In the genomic region with DNA sequence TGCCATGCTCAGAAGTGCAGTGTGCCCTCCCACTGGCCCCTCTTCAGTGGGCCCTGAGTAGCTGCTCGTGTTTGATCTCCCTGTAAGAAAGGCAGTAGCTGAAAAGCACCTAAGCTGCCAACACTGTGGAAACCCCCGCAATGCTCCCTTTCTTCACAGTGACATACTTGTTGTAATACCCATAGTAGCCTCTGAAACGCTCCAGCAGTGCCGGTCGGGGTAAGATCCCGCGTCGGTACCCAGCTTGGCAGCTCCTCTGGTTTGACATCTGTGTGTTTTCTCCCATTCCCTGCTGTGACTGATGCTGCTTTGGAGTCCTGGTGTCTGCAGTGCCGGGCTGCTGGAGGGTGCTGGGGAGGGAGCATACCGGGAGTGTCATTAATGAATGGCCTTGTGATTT, we compare ENCODE assay signal across 8 cellular contexts. TPM values are rescaled to one million over a fixed set of nuclear protein-coding genes. Genes with fewer than 3 reads are reported as not detected.
A peak's percentile ranks its signal among the peaks of the same experiment; 100 is the strongest.
DNase-seq lines count a peak whose midpoint lies in the region; ATAC-seq, FAIRE-seq and TF ChIP-seq lines count a peak whose summit lies in the region.

No MANE protein-coding gene starts in this region.

- TF ChIP-seq EP300 in ovary (IDR thresholded peaks at IDR 0.05) = no peak

- no peak for TF ChIP-seq POLR2A in endothelial cell of umbilical vein (IDR thresholded peaks at IDR 0.05; ENCODE audit: low read depth, low read length)
- TF ChIP-seq POLR2A in ovary (IDR thresholded peaks at IDR 0.05) = no peak

- no peaks in the 10 kb centered on the region for H3K27me3 ChIP-seq in endothelial cell of umbilical vein (ENCODE audit: control insufficient read depth in 2 of 2, insufficient read depth in 2 of 2, low read length in 2 of 2)
- H3K27me3 ChIP-seq in neural progenitor cell = peaks cover 9% of the 10 kb centered on the region
- no peaks in the 10 kb centered on the region for H3K27me3 ChIP-seq in ovary

- no peak overlapping the region for H3K4me3 ChIP-seq in endothelial cell of umbilical vein (replicated peaks in 1 of 3; ENCODE audit: insufficient read depth in 1 of 3, low read depth in 1 of 3, low read length in 3 of 3)
- H3K4me3 ChIP-seq in neural progenitor cell = no peak overlapping the region
- H3K4me3 ChIP-seq in ovary = no peak overlapping the region

- ATAC-seq in GM21381 (IDR thresholded peaks at IDR 0.05; ENCODE audit: unreplicated experiment) = no peak

- H3K27ac ChIP-seq in endothelial cell of umbilical vein (ENCODE audit: insufficient read depth, low read depth, low read length) = no peak overlapping the region
- H3K27ac ChIP-seq in neural progenitor cell = no peak overlapping the region
- H3K27ac ChIP-seq in ovary = no peak overlapping the region

- H3K36me3 Mint-ChIP-seq in neural progenitor cell = peaks cover 31% of the 10 kb centered on the region

- H3K79me2 ChIP-seq in endothelial cell of umbilical vein (ENCODE audit: control insufficient read depth, insufficient read depth, low read length) = peaks cover 2% of the 10 kb centered on the region
- H3K79me2 ChIP-seq in neural progenitor cell (ENCODE audit: low read depth) = peaks cover 4% of the 10 kb centered on the region

- dilution Hi-C loops in endothelial cell of umbilical vein (cut with MboI; ENCODE audit: extremely low pct_ligation_motif_present, low sequenced_read_pairs) = no loop called here

- H3K4me1 ChIP-seq in endothelial cell of umbilical vein (ENCODE audit: control insufficient read depth, extremely low read depth, insufficient read depth, low read length) (peaks cover 5% of the 10 kb centered on the region), neural progenitor cell (no peaks in the 10 kb centered on the region), ovary (ENCODE audit: insufficient read depth) (no peaks in the 10 kb centered on the region)

- H3K9ac ChIP-seq in endothelial cell of umbilical vein (replicated peaks; ENCODE audit: extremely low read depth, insufficient read depth, low read length) (no peak overlapping the region), neural progenitor cell (no peak overlapping the region)

- H3K4me3 Mint-ChIP-seq in neural progenitor cell = peak overlapping the region; percentile 13

- DNase-seq in GM10248 (ENCODE audit: extremely low spot score) (peak; percentile 22), NCI-H2171 treated with DMSO at 0.1 percent for 48 hours (lab: John Stamatoyannopoulos, UW) (peak; percentile 86), endothelial cell of umbilical vein (ENCODE audit: low read depth, low spot score) (no peak), neural progenitor cell (ENCODE audit: low spot score) (peak; percentile 65), ovary (no peak)
- DNase-seq in stimulated activated CD4-positive, alpha-beta T cell treated with anti-CD3 and anti-CD28 coated beads, Interleukin-12 subunit alpha, Interleukin-12 subunit beta, amount 100 ng/mL, for 4 hours = no peak
- DNase-seq in stimulated activated CD4-positive, alpha-beta T cell treated with anti-CD3 and anti-CD28 coated beads, Interleukin-2, amount 100 ng/mL, for 24 hours = no peak

- H3K9me3 Mint-ChIP-seq in neural progenitor cell = peaks cover 4% of the 10 kb centered on the region

- WGBS in ovary, 3 donors = 75 to 81% (median 77%) methylated on average over 10 of the region's 10 CpGs

- H3K36me3 ChIP-seq in endothelial cell of umbilical vein (ENCODE audit: control insufficient read depth in 2 of 2, extremely low read depth in 1 of 2, insufficient read depth in 2 of 2, low read length in 2 of 2) = no peaks in the 10 kb centered on the region
- H3K36me3 ChIP-seq in neural progenitor cell = no peaks in the 10 kb centered on the region
- H3K36me3 ChIP-seq in ovary = no peaks in the 10 kb centered on the region

- H3K9me3 ChIP-seq in endothelial cell of umbilical vein (replicated peaks; ENCODE audit: control insufficient read depth, insufficient read depth, low read length) (no peaks in the 10 kb centered on the region), neural progenitor cell (ENCODE audit: low read depth) (no peaks in the 10 kb centered on the region), ovary (no peaks in the 10 kb centered on the region)

- BruUV-seq in endothelial cell of umbilical vein (replicated peaks; lab: Mats Ljungman, UMichigan) = no TSS peak

- peak; percentile 52 for FAIRE-seq in endothelial cell of umbilical vein (lab: Jason Lieb, UNC)

- POLR2A ChIA-PET in GM10248 (lab: Yijun Ruan, JAX) = no interaction called here
- POLR2A ChIA-PET in endothelial cell of umbilical vein (lab: Charles Lee) = no interaction called here

- no peak for TF ChIP-seq CTCF in GM10248 (IDR thresholded peaks at IDR 0.05; ENCODE audit: control extremely low read depth, extremely low read depth, low read depth, missing control alignments)
- no peak for TF ChIP-seq CTCF in endothelial cell of umbilical vein (IDR thresholded peaks at IDR 0.05; ENCODE audit: extremely low read depth in 1 of 2, insufficient read depth in 1 of 2, low read depth in 1 of 2, low read length in 2 of 2)
- TF ChIP-seq CTCF in neural progenitor cell (IDR thresholded peaks at IDR 0.05) = peak; percentile 30
- TF ChIP-seq CTCF in ovary (IDR thresholded peaks at IDR 0.05) = no peak

- peaks cover 15% of the 10 kb centered on the region for H3K4me1 Mint-ChIP-seq in neural progenitor cell

- H3K4me2 ChIP-seq in endothelial cell of umbilical vein (ENCODE audit: insufficient read depth, low read length) (no peak overlapping the region), neural progenitor cell (no peak overlapping the region)

- H3K9me1 ChIP-seq in endothelial cell of umbilical vein (replicated peaks; ENCODE audit: control insufficient read depth, extremely low read depth, insufficient read depth, low read length) = no peaks in the 10 kb centered on the region

- no peak overlapping the region for H2AFZ ChIP-seq in endothelial cell of umbilical vein (ENCODE audit: low read depth, low read length)
- H2AFZ ChIP-seq in neural progenitor cell (replicated peaks) = no peak overlapping the region

- peaks cover 22% of the 10 kb centered on the region for H3F3A ChIP-seq in neural progenitor cell (ENCODE audit: low read depth)

- intact Hi-C loops in endothelial cell of umbilical vein (cut with micrococcal nuclease) = no loop called here
- intact Hi-C loops in ovary (cut with DNase I) = no loop called here

- peaks cover 2% of the 10 kb centered on the region for H3K27me3 Mint-ChIP-seq in neural progenitor cell (ENCODE audit: insufficient read depth, low read depth)

- H4K20me1 ChIP-seq in endothelial cell of umbilical vein (replicated peaks; ENCODE audit: control insufficient read depth, extremely low read depth, insufficient read depth, low read length) (no peaks in the 10 kb centered on the region), neural progenitor cell (ENCODE audit: low read depth) (peaks cover 3% of the 10 kb centered on the region)

- H3K27ac Mint-ChIP-seq in neural progenitor cell = peak overlapping the region; percentile 60

- CTCF ChIA-PET in GM10248 (lab: Yijun Ruan, JAX) = interaction anchor here (0.8 to 1.5 kb wide), 3 partner anchors 13 to 147 kb away, joined by 3 to 4 read pairs (median 3); no protein-coding TSS in a partner anchor
- CTCF ChIA-PET in endothelial cell of umbilical vein (lab: Charles Lee) = interaction anchor here (0.8 to 1.4 kb wide), 3 partner anchors 14 to 248 kb away, joined by 3 to 4 read pairs (median 4); no protein-coding TSS in a partner anchor

TF ChIP-seq in endothelial cell of umbilical vein, 7 proteins besides CTCF, POLR2A, EP300 and RAD21:
- TF ChIP-seq, protein P1, sequence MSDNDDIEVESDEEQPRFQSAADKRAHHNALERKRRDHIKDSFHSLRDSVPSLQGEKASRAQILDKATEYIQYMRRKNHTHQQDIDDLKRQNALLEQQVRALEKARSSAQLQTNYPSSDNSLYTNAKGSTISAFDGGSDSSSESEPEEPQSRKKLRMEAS (IDR thresholded peaks at IDR 0.05; ENCODE audit: insufficient read depth, insufficient read length) = no peak

RNA-seq across cellular contexts. Expression of a gene that starts 3.6 kb away (rescaled TPM):
- total RNA-seq in endothelial cell of umbilical vein (13.0 and 16.4 TPM in 2 replicates), neural progenitor cell (ENCODE audit: low replicate concordance) (19.4 and 26.1 TPM in 2 replicates), ovary (1 to 10 TPM; 1.7 to 3.9 (median 2.9) TPM)
- polyA plus RNA-seq in endothelial cell of umbilical vein (5.4 and 7.0 TPM in 2 replicates), ovary (1 to 10 TPM; 1.6 to 2.7 TPM)
- polyA plus RNA-seq in endothelial cell of umbilical vein (2011; cell fraction: cytosol; rRNA removed) = 8.0 and 9.7 TPM in 2 replicates
- polyA plus RNA-seq in endothelial cell of umbilical vein (2011; cell fraction: nucleus; rRNA removed) = 8.0 and 11.8 TPM in 2 replicates
- polyA plus RNA-seq in endothelial cell of umbilical vein (2012) = 7.1 and 9.2 TPM in 2 replicates
- polyA minus RNA-seq in endothelial cell of umbilical vein = 7.0 and 7.8 TPM in 2 replicates
- polyA minus RNA-seq in endothelial cell of umbilical vein (2011; cell fraction: cytosol; rRNA and poly(A)+ RNA removed) = 12.7 TPM
- 4.4 and 5.0 TPM in 2 replicates for polyA minus RNA-seq in endothelial cell of umbilical vein (2011; cell fraction: nucleus; rRNA and poly(A)+ RNA removed)

Comparison
In these comparisons a context has a peak if more than half of its experiments do, and no peak if none do; other contexts are left out.
1. DNase-seq: peak in GM10248 (single experiment), NCI-H2171 treated with DMSO at 0.1 percent for 48 hours (single experiment) and neural progenitor cell (single experiment); none in endothelial cell of umbilical vein (single experiment), ovary (0 of 5), stimulated activated CD4-positive, alpha-beta T cell treated with anti-CD3 and anti-CD28 coated beads, Interleukin-12 subunit alpha, Interleukin-12 subunit beta, amount 100 ng/mL, for 4 hours (single experiment) and stimulated activated CD4-positive, alpha-beta T cell treated with anti-CD3 and anti-CD28 coated beads, Interleukin-2, amount 100 ng/mL, for 24 hours (0 of 2).